ENCODE assay signal across 30 cellular contexts in the genomic region with DNA sequence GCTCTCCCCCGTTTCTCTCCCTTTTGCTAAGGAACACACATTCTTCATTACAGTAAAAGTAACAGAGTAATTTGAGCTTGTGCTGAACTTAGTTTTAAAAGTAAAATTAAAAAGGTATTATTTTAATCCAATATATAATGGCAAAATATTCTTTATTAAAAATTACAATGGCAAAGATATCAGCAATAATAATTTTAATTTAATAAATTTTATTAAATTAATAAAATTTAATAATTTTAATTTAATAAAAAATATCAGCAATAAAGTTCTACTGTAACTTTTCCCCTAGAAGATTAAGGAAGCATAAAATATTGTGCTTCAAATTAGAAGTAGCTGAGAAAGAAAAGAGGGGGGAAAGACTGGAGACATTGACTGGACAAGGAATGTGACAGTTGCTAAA. TPM values are rescaled to one million over a fixed set of nuclear protein-coding genes. Genes with fewer than 3 reads are reported as not detected.
"Had no signal": no experiment of that assay in that cellular context is flagged by ENCODE, and none has a peak within 500 bp of the region (broad histone marks: within the 10 kb centered on the region; RNA-seq: fewer than 3 reads in every experiment).

No MANE protein-coding gene starts in this region.

- H3K4me3 Mint-ChIP-seq: activated B cell treated with CpG ODN at 0.5 μM for 24 hours; activated CD4-positive, alpha-beta memory T cell treated with anti-CD3 and anti-CD28 coated beads for 36 hours; activated naive CD4-positive, alpha-beta T cell treated with anti-CD3 and anti-CD28 coated beads, Interleukin-2, amount 10 ng/mL, durations not matched to agents 7 days and 5 days; activated naive CD8-positive, alpha-beta T cell; activated naive CD8-positive, alpha-beta T cell treated with anti-CD3 and anti-CD28 coated beads, Interleukin-2, amount 50 U/mL, for 24 hours; activated T-cell treated with anti-CD3 and anti-CD28 coated beads, Interleukin-2, amount 50 U/mL, for 4 hours; activated T-helper 1 cell treated with anti-CD3 and anti-CD28 coated beads, Interleukin-12 subunit alpha, Interleukin-12 subunit beta, Interleukin-2, Interleukin-4 antibody, amounts not matched to agents 30 ng/mL and 10 ng/mL and 1 ng/mL, durations not matched to agents 14 hours and 24 hours and 36 hours; brain; T-helper 2 cell treated with Interferon-gamma antibody and Interleukin-4, amounts not matched to agents 5 μg/mL and 100 μg/mL, for 36 hours had no signal

- H3K9me3 Mint-ChIP-seq: activated B cell treated with CpG ODN at 0.5 μM for 24 hours; activated CD4-positive, alpha-beta memory T cell treated with anti-CD3 and anti-CD28 coated beads for 36 hours; activated naive CD4-positive, alpha-beta T cell treated with anti-CD3 and anti-CD28 coated beads, Interleukin-2, amount 10 ng/mL, durations not matched to agents 7 days and 5 days; activated naive CD8-positive, alpha-beta T cell treated with anti-CD3 and anti-CD28 coated beads, Interleukin-2, amount 50 U/mL, for 24 hours; activated T-cell treated with anti-CD3 and anti-CD28 coated beads, Interleukin-2, amount 50 U/mL, for 4 hours; activated T-helper 1 cell treated with anti-CD3 and anti-CD28 coated beads, Interleukin-12 subunit alpha, Interleukin-12 subunit beta, Interleukin-2, Interleukin-4 antibody, amounts not matched to agents 30 ng/mL and 10 ng/mL and 1 ng/mL, durations not matched to agents 14 hours and 24 hours and 36 hours; brain; T-helper 2 cell treated with Interferon-gamma antibody and Interleukin-4, amounts not matched to agents 5 μg/mL and 100 μg/mL, for 36 hours had no signal

- DNase-seq: activated B cell treated with CpG ODN at 0.5 μM for 24 hours; activated CD4-positive, alpha-beta memory T cell treated with anti-CD3 and anti-CD28 coated beads for 36 hours; activated CD4-positive, alpha-beta T cell treated with anti-CD3 and anti-CD28 coated beads for 4 hours; activated CD4-positive, alpha-beta T cell treated with anti-CD3 and anti-CD28 coated beads, Interleukin-2, amount 50 U/mL, for 1 hour; activated CD4-positive, CD25-positive, alpha-beta regulatory T cell treated with anti-CD3 and anti-CD28 coated beads, Interleukin-2, amount 50 U/mL, for 72 hours; activated CD8-positive, alpha-beta memory T cell treated with anti-CD3 and anti-CD28 coated beads, Interleukin-2, amount 50 U/mL, for 4 hours; activated gamma-delta T cell treated with Interleukin-2 at 50 U/mL for 16 hours; activated naive CD4-positive, alpha-beta T cell treated with anti-CD3 and anti-CD28 coated beads, Interleukin-2, amount 10 ng/mL, durations not matched to agents 7 days and 5 days; activated naive CD8-positive, alpha-beta T cell treated with anti-CD3 and anti-CD28 coated beads, Interleukin-2, amount 50 U/mL, for 24 hours; activated T-cell treated with anti-CD3 and anti-CD28 coated beads for 4 hours; activated T-cell treated with anti-CD3 and anti-CD28 coated beads, Interleukin-2, amount 50 U/mL, for 4 hours; anterior cingulate cortex; central memory CD4-positive, alpha-beta T cell; MM.1S; MV-4-11; NCI-H1092; NCI-H1436 treated with DMSO at 0.1 percent for 48 hours; NCI-H1694 treated with DMSO at 0.1 percent for 48 hours; NCI-H2029; NCI-H345; NCI-H526; NK-92 treated with Interleukin-12 subunit alpha and Interleukin-12 subunit beta, amount 100 ng/mL, for 24 hours; PC-9; Right ventricle myocardium superior; SW 1271; T-helper 1 cell had no signal

- H3K27me3 Mint-ChIP-seq: activated B cell treated with CpG ODN at 0.5 μM for 24 hours; activated naive CD8-positive, alpha-beta T cell; brain had no signal

- H3K27ac Mint-ChIP-seq: activated B cell treated with CpG ODN at 0.5 μM for 24 hours; activated CD4-positive, alpha-beta memory T cell treated with anti-CD3 and anti-CD28 coated beads for 36 hours; activated naive CD4-positive, alpha-beta T cell treated with anti-CD3 and anti-CD28 coated beads, Interleukin-2, amount 10 ng/mL, durations not matched to agents 7 days and 5 days; activated naive CD8-positive, alpha-beta T cell; activated naive CD8-positive, alpha-beta T cell treated with anti-CD3 and anti-CD28 coated beads, Interleukin-2, amount 50 U/mL, for 24 hours; activated T-helper 1 cell treated with anti-CD3 and anti-CD28 coated beads, Interleukin-12 subunit alpha, Interleukin-12 subunit beta, Interleukin-2, Interleukin-4 antibody, amounts not matched to agents 30 ng/mL and 10 ng/mL and 1 ng/mL, durations not matched to agents 14 hours and 24 hours and 36 hours; T-helper 2 cell treated with Interferon-gamma antibody and Interleukin-4, amounts not matched to agents 5 μg/mL and 100 μg/mL, for 36 hours had no signal

- H3K4me1 Mint-ChIP-seq: activated naive CD4-positive, alpha-beta T cell treated with anti-CD3 and anti-CD28 coated beads, Interleukin-2, amount 10 ng/mL, durations not matched to agents 7 days and 5 days had no signal

- ATAC-seq: activated naive CD8-positive, alpha-beta T cell treated with anti-CD3 and anti-CD28 coated beads, Interleukin-2, amount 50 U/mL, for 24 hours; activated T-cell treated with anti-CD3 and anti-CD28 coated beads, Interleukin-2, amount 50 U/mL, for 4 hours had no signal

- H3K36me3 Mint-ChIP-seq: activated naive CD4-positive, alpha-beta T cell treated with anti-CD3 and anti-CD28 coated beads, Interleukin-2, amount 10 ng/mL, durations not matched to agents 7 days and 5 days had no signal

RNA-seq across cellular contexts. Expression of a gene that starts 58.0 kb away (rescaled TPM):
- total RNA-seq: PC-9 had no signal
